Comparison of ENCODE assay signal across 17 cellular contexts in the genomic region with DNA sequence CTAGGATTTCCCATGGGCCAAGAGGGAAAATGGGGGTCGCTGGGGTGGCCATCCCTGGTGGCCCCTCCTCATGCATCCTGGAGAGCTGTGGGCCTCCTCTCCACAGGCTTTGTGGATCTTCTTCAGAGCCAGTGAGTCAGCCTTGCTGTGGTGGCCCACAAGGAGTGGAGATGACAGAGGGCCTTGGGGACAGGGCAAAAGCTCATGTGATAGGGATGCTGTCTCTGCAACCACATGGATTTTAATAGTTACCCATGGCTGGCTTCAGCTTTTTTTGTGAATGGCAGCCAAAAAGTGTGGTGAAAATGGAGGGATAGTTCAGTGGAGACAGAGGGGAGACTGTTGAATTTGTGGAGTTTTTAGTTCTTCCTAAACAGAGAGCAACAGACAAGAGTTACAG. TPM values are rescaled to one million over a fixed set of nuclear protein-coding genes. Genes with fewer than 3 reads are reported as not detected.
"Had no signal": no experiment of that assay in that cellular context is flagged by ENCODE, and none has a peak within 500 bp of the region (broad histone marks: within the 10 kb centered on the region; RNA-seq: fewer than 3 reads in every experiment).

No MANE protein-coding gene starts in this region.

- ATAC-seq: esophagus mucosa; gastrocnemius medialis; naive thymus-derived CD4-positive, alpha-beta T cell; stimulated activated memory B cell treated with anti-CD40 and anti-IgM and Interleukin-4, amounts not matched to agents 10 μg/mL and 1 μg/mL and 100 μg/mL, for 72 hours had no signal

- H3K27ac Mint-ChIP-seq: immature natural killer cell; naive thymus-derived CD4-positive, alpha-beta T cell; stimulated activated memory B cell treated with anti-CD40 and anti-IgM and Interleukin-4, amounts not matched to agents 10 μg/mL and 1 μg/mL and 100 μg/mL, for 72 hours; stimulated activated naive CD8-positive, alpha-beta T cell treated with anti-CD3 and anti-CD28 coated beads, Interleukin-15, Interleukin-2, amounts not matched to agents 100 ng/mL and 50 ng/mL, for 24 hours had no signal

- H3K4me1 Mint-ChIP-seq: immature natural killer cell; stimulated activated memory B cell treated with anti-CD40 and anti-IgM and Interleukin-4, amounts not matched to agents 10 μg/mL and 1 μg/mL and 100 μg/mL, for 72 hours had no signal

- H3K36me3 Mint-ChIP-seq: immature natural killer cell; naive thymus-derived CD4-positive, alpha-beta T cell; stimulated activated memory B cell treated with anti-CD40 and anti-IgM and Interleukin-4, amounts not matched to agents 10 μg/mL and 1 μg/mL and 100 μg/mL, for 72 hours had no signal

- H3K27ac ChIP-seq: cardiac muscle cell, coronary artery, gastrocnemius medialis, left ventricle myocardium inferior, neutrophil, sigmoid colon had no signal

- DNase-seq: effector memory CD4-positive, alpha-beta T cell; gastrocnemius medialis; immature natural killer cell; left cardiac atrium; left ventricle myocardium inferior; naive thymus-derived CD4-positive, alpha-beta T cell; sigmoid colon; stimulated activated CD4-positive, alpha-beta T cell treated with anti-CD3 and anti-CD28 coated beads, Interleukin-4, amount 100 ng/mL, for 1 hour; trophoblast cell had no signal

- H3K4me3 Mint-ChIP-seq: immature natural killer cell; stimulated activated memory B cell treated with anti-CD40 and anti-IgM and Interleukin-4, amounts not matched to agents 10 μg/mL and 1 μg/mL and 100 μg/mL, for 72 hours; stimulated activated naive CD8-positive, alpha-beta T cell treated with anti-CD3 and anti-CD28 coated beads, Interleukin-15, Interleukin-2, amounts not matched to agents 100 ng/mL and 50 ng/mL, for 24 hours had no signal

- H3K9me3 Mint-ChIP-seq: stimulated activated memory B cell treated with anti-CD40 and anti-IgM and Interleukin-4, amounts not matched to agents 10 μg/mL and 1 μg/mL and 100 μg/mL, for 72 hours; stimulated activated naive CD8-positive, alpha-beta T cell treated with anti-CD3 and anti-CD28 coated beads, Interleukin-15, Interleukin-2, amounts not matched to agents 100 ng/mL and 50 ng/mL, for 24 hours had no signal

RNA-seq across cellular contexts. Expression of a gene that starts 1.2 kb away (rescaled TPM):
- total RNA-seq: fibroblast of villous mesenchyme, mononuclear cell had no signal
